1 cellular context compared by ENCODE assay signal in genomic region chr1:31396633-31397351, GRCh38.
TF ChIP-seq lines count a peak whose summit lies in the region.

No MANE protein-coding gene starts in this region.

TF ChIP-seq in GM23338, 12 proteins besides CTCF, POLR2A, EP300 and RAD21 (continued from another document):
- no peak for TF ChIP-seq ZNF462 (CRISPR knock-in tag; IDR thresholded peaks at IDR 0.05)
- TF ChIP-seq CREB1 (CRISPR knock-in tag; IDR thresholded peaks at IDR 0.05; ENCODE audit: low read depth) = no peak
- TF ChIP-seq EZH2 (IDR thresholded peaks at IDR 0.05; ENCODE audit: low read depth, unreplicated experiment) = no peak
